19 cellular contexts compared by ENCODE assay signal in the genomic region with DNA sequence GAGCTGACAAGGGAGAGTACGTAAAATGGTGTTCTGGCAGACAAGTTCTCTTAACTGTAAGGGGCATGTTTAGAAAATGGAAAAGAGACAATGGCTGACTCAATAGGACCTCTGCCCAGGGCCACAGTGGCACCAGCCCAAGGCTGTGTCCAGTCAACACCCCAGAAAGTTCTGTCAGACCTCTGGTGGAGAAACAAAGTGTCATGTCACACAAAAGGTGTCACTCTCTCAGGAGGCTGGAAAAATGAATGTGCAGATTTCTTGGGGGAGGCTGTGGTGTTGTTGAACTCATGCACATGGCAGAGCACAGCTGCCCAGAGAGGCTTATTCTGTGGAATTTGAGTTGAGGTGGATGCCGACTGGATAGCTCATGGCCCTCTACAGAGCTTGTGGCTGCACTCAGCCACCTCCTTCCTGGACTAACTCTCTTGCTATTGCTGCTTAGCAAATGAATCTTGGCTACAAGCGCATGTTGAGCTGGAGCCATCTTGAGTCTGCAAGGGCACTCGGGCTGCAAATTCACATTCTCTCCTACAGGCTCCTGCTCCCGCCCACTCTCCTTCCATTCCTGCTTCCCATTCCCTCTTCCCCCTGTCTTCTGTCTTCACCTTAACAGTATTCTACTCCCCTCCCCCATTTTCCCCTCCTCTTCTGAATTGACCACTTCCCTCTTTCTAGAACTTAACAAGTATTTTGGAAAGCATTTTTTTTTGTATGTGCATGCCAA. TPM values are rescaled to one million over a fixed set of nuclear protein-coding genes. Genes with fewer than 3 reads are reported as not detected.
DNase-seq lines count a peak whose midpoint lies in the region; ATAC-seq and TF ChIP-seq lines count a peak whose summit lies in the region.
"Had no signal": no experiment of that assay in that cellular context is flagged by ENCODE, and none has a peak within 500 bp of the region (broad histone marks: within the 10 kb centered on the region; RNA-seq: fewer than 3 reads in every experiment).

No MANE protein-coding gene starts in this region.

- no peak overlapping the region for H3K27ac Mint-ChIP-seq in stimulated activated effector memory CD8-positive, alpha-beta T cell treated with anti-CD3 and anti-CD28 coated beads, Interleukin-12 subunit alpha, Interleukin-12 subunit beta, amount 100 ng/mL, for 72 hours
- H3K27ac Mint-ChIP-seq: activated naive CD8-positive, alpha-beta T cell treated with anti-CD3 and anti-CD28 coated beads, Interleukin-2, amount 10 ng/mL, durations not matched to agents 7 days and 5 days; activated T-helper 1 cell treated with anti-CD3 and anti-CD28 coated beads, Interleukin-12 subunit alpha, Interleukin-12 subunit beta, Interleukin-2, Interleukin-4 antibody, amounts not matched to agents 30 ng/mL and 10 ng/mL and 1 ng/mL, durations not matched to agents 14 hours and 24 hours and 36 hours; naive thymus-derived CD4-positive, alpha-beta T cell had no signal

- peak; percentile 17 for ATAC-seq in stimulated activated effector memory CD8-positive, alpha-beta T cell treated with anti-CD3 and anti-CD28 coated beads, Interleukin-12 subunit alpha, Interleukin-12 subunit beta, amount 100 ng/mL, for 72 hours
- no peak for ATAC-seq in GM18870 (IDR thresholded peaks at IDR 0.05; ENCODE audit: unreplicated experiment)
- ATAC-seq in HG03095 (IDR thresholded peaks at IDR 0.05; ENCODE audit: unreplicated experiment): no peak
- ATAC-seq in GM21576 (IDR thresholded peaks at IDR 0.05; ENCODE audit: unreplicated experiment): no peak
- ATAC-seq: heart right ventricle; naive thymus-derived CD4-positive, alpha-beta T cell had no signal

- H3K4me1 Mint-ChIP-seq in stimulated activated effector memory CD8-positive, alpha-beta T cell treated with anti-CD3 and anti-CD28 coated beads, Interleukin-12 subunit alpha, Interleukin-12 subunit beta, amount 100 ng/mL, for 72 hours: no peaks in the 10 kb centered on the region
- H3K4me1 Mint-ChIP-seq: activated naive CD8-positive, alpha-beta T cell treated with anti-CD3 and anti-CD28 coated beads, Interleukin-2, amount 10 ng/mL, durations not matched to agents 7 days and 5 days; naive thymus-derived CD4-positive, alpha-beta T cell had no signal

- no peaks in the 10 kb centered on the region for H3K36me3 Mint-ChIP-seq in stimulated activated effector memory CD8-positive, alpha-beta T cell treated with anti-CD3 and anti-CD28 coated beads, Interleukin-12 subunit alpha, Interleukin-12 subunit beta, amount 100 ng/mL, for 72 hours
- H3K36me3 Mint-ChIP-seq: activated naive CD8-positive, alpha-beta T cell treated with anti-CD3 and anti-CD28 coated beads, Interleukin-2, amount 10 ng/mL, durations not matched to agents 7 days and 5 days; naive thymus-derived CD4-positive, alpha-beta T cell had no signal

- no peak overlapping the region for H3K4me3 Mint-ChIP-seq in stimulated activated effector memory CD8-positive, alpha-beta T cell treated with anti-CD3 and anti-CD28 coated beads, Interleukin-12 subunit alpha, Interleukin-12 subunit beta, amount 100 ng/mL, for 72 hours
- H3K4me3 Mint-ChIP-seq: activated naive CD8-positive, alpha-beta T cell treated with anti-CD3 and anti-CD28 coated beads, Interleukin-2, amount 10 ng/mL, durations not matched to agents 7 days and 5 days; activated T-helper 1 cell treated with anti-CD3 and anti-CD28 coated beads, Interleukin-12 subunit alpha, Interleukin-12 subunit beta, Interleukin-2, Interleukin-4 antibody, amounts not matched to agents 30 ng/mL and 10 ng/mL and 1 ng/mL, durations not matched to agents 14 hours and 24 hours and 36 hours; naive thymus-derived CD4-positive, alpha-beta T cell had no signal

- peak; percentile 74 for DNase-seq in G401 (ENCODE audit: low spot score)
- DNase-seq in RPMI7951 (ENCODE audit: low read depth): peak; percentile 27
- DNase-seq in fibroblast of mammary gland (ENCODE audit: low read depth): peak; percentile 27
- no peak for DNase-seq in stimulated activated effector memory CD8-positive, alpha-beta T cell treated with anti-CD3 and anti-CD28 coated beads, Interleukin-12 subunit alpha, Interleukin-12 subunit beta, amount 100 ng/mL, for 72 hours (ENCODE audit: low spot score in 2 of 2)
- DNase-seq in activated CD4-positive, alpha-beta T cell treated with anti-CD3 and anti-CD28 coated beads for 1 hour: no peak
- DNase-seq: activated CD4-positive, CD25-positive, alpha-beta regulatory T cell treated with anti-CD3 and anti-CD28 coated beads, Interleukin-2, amount 50 U/mL, for 72 hours; activated naive CD8-positive, alpha-beta T cell treated with anti-CD3 and anti-CD28 coated beads, Interleukin-2, amount 10 ng/mL, durations not matched to agents 7 days and 5 days; effector CD8-positive, alpha-beta T cell; GF-D8; heart right ventricle; naive thymus-derived CD4-positive, alpha-beta T cell; SK-N-SH; T1000 had no signal

- in situ Hi-C loops in G401 (cut with HindIII; ENCODE audit: low sequenced_read_pairs): no loop called here

- no peak overlapping the region for H3K4me3 ChIP-seq in fibroblast of mammary gland (ENCODE audit: control insufficient read depth, low read depth, low read length)
- H3K4me3 ChIP-seq: heart right ventricle had no signal

- TF ChIP-seq CTCF in fibroblast of mammary gland (conservative IDR thresholded peaks at IDR 0.05; ENCODE audit: control insufficient read depth, insufficient read depth, low read depth, low read length): no peak

- H3K9me3 Mint-ChIP-seq in stimulated activated effector memory CD8-positive, alpha-beta T cell treated with anti-CD3 and anti-CD28 coated beads, Interleukin-12 subunit alpha, Interleukin-12 subunit beta, amount 100 ng/mL, for 72 hours: no peaks in the 10 kb centered on the region
- H3K9me3 Mint-ChIP-seq: activated naive CD8-positive, alpha-beta T cell treated with anti-CD3 and anti-CD28 coated beads, Interleukin-2, amount 10 ng/mL, durations not matched to agents 7 days and 5 days had no signal

RNA-seq across cellular contexts. Expression of gene SLC7A14, which starts 55.8 kb away (rescaled TPM):
- total RNA-seq in G401 (2014; rRNA removed; shearing (Covaris generic)): 0.06 and 0.10 TPM in 2 replicates
- 0.12 TPM in 1 of 2 replicates, not detected in the other for total RNA-seq in RPMI7951 (2014; rRNA removed; shearing (Covaris generic))
- total RNA-seq: activated naive CD8-positive, alpha-beta T cell treated with anti-CD3 and anti-CD28 coated beads, Interleukin-2, amount 10 ng/mL, durations not matched to agents 7 days and 5 days; activated T-helper 1 cell treated with anti-CD3 and anti-CD28 coated beads, Interleukin-12 subunit alpha, Interleukin-12 subunit beta, Interleukin-2, Interleukin-4 antibody, amounts not matched to agents 30 ng/mL and 10 ng/mL and 1 ng/mL, durations not matched to agents 14 hours and 24 hours and 36 hours; heart right ventricle; naive thymus-derived CD4-positive, alpha-beta T cell; skeletal muscle tissue; subcutaneous adipose tissue had no signal

Comparison
In these comparisons a context has a peak if more than half of its experiments do, and no peak if none do; other contexts are left out.
1. DNase-seq: peak in G401 (single experiment), RPMI7951 (single experiment) and fibroblast of mammary gland (single experiment); none in stimulated activated effector memory CD8-positive, alpha-beta T cell treated with anti-CD3 and anti-CD28 coated beads, Interleukin-12 subunit alpha, Interleukin-12 subunit beta, amount 100 ng/mL, for 72 hours (0 of 2) and activated CD4-positive, alpha-beta T cell treated with anti-CD3 and anti-CD28 coated beads for 1 hour (single experiment).